In the genomic region with DNA sequence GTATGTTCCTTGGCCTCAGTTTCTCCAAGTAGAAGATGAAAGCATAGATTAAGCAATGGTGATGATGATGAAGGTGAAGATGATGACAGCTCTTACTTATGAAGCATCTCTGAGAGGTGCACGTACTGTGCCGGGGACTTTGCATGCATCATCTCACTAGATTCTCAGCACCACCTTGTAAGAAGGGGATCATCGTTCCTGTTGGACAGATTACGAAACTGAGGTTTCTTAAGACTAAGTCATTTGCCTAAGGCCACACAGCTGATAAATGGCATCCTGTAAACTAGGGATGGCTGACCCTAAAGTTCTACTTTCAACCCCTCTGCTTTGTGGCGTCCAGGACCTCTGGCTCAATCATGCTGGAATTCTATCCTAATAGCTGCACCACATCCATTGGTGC, we compare ENCODE assay signal across 18 cellular contexts. TPM values are rescaled to one million over a fixed set of nuclear protein-coding genes. Genes with fewer than 3 reads are reported as not detected.
DNase-seq lines count a peak whose midpoint lies in the region; ATAC-seq and TF ChIP-seq lines count a peak whose summit lies in the region.
"Had no signal": no experiment of that assay in that cellular context is flagged by ENCODE, and none has a peak within 500 bp of the region (broad histone marks: within the 10 kb centered on the region; RNA-seq: fewer than 3 reads in every experiment).

No MANE protein-coding gene starts in this region.

- H3K27ac ChIP-seq in substantia nigra (ENCODE audit: low read depth, low read length, poor library complexity, severe bottlenecking) = no peak overlapping the region
- H3K27ac ChIP-seq: A549, C4-2B, PC-9, SJSA1 had no signal

- H3K27me3 Mint-ChIP-seq in activated CD4-positive, alpha-beta T cell treated with anti-CD3 and anti-CD28 coated beads for 36 hours = peaks cover 17% of the 10 kb centered on the region

- intact Hi-C loops in activated CD4-positive, alpha-beta T cell treated with anti-CD3 and anti-CD28 coated beads for 36 hours (cut with DNase I, micrococcal nuclease) = no loop called here

- CTCF ChIA-PET in activated CD4-positive, alpha-beta T cell treated with anti-CD3 and anti-CD28 coated beads for 36 hours (lab: Charles Lee) = interaction anchor here (0.7 to 8.6 kb wide), 6 partner anchors 11 to 437 kb away, joined by 3 to 105 read pairs (median 4); no protein-coding TSS in a partner anchor

- no peaks in the 10 kb centered on the region for H3K9me3 Mint-ChIP-seq in activated CD4-positive, alpha-beta T cell treated with anti-CD3 and anti-CD28 coated beads for 36 hours (ENCODE audit: low read depth)

- H3K36me3 Mint-ChIP-seq in activated CD4-positive, alpha-beta T cell treated with anti-CD3 and anti-CD28 coated beads for 36 hours (ENCODE audit: low read depth) = no peaks in the 10 kb centered on the region

- no peak for TF ChIP-seq CTCF in GM10266 (IDR thresholded peaks at IDR 0.05; ENCODE audit: control insufficient read depth, insufficient read depth, low read depth, missing control alignments)

- ATAC-seq in GM19351 (IDR thresholded peaks at IDR 0.05; ENCODE audit: unreplicated experiment) (peak; percentile 22), HG03432 (IDR thresholded peaks at IDR 0.05; ENCODE audit: unreplicated experiment) (peak; percentile 10)
- no peak for ATAC-seq in activated CD4-positive, alpha-beta T cell treated with anti-CD3 and anti-CD28 coated beads for 36 hours
- ATAC-seq: A549 had no signal

- POLR2A ChIA-PET in activated CD4-positive, alpha-beta T cell treated with anti-CD3 and anti-CD28 coated beads for 36 hours (lab: Charles Lee) = no interaction called here

- peaks cover 8% of the 10 kb centered on the region for H3K4me1 Mint-ChIP-seq in activated CD4-positive, alpha-beta T cell treated with anti-CD3 and anti-CD28 coated beads for 36 hours

- no peak overlapping the region for H3K4me3 Mint-ChIP-seq in activated CD4-positive, alpha-beta T cell treated with anti-CD3 and anti-CD28 coated beads for 36 hours

- peak; percentile 38 for DNase-seq in GM10266 (ENCODE audit: extremely low spot score)
- peak; percentile 49 for DNase-seq in amniotic epithelial cell (ENCODE audit: low read depth)
- DNase-seq in Ammon's horn (ENCODE audit: low spot score) = no peak
- DNase-seq in substantia nigra (lab: John Stamatoyannopoulos, UW) = no peak
- no peak for DNase-seq in T-helper 2 cell
- no peak for DNase-seq in activated CD4-positive, alpha-beta T cell treated with anti-CD3 and anti-CD28 coated beads for 36 hours
- DNase-seq: DND-41, GDM1, NCI-H1092 treated with DMSO at 0.1 percent for 48 hours, NCI-H1694, NCI-H226 had no signal

- no peak overlapping the region for H3K27ac Mint-ChIP-seq in activated CD4-positive, alpha-beta T cell treated with anti-CD3 and anti-CD28 coated beads for 36 hours

RNA-seq across cellular contexts. Expression of gene MS4A15, which starts 8.7 kb away (rescaled TPM):
- not detected for total RNA-seq in activated CD4-positive, alpha-beta T cell treated with anti-CD3 and anti-CD28 coated beads for 36 hours
- total RNA-seq: MCF 10A, PC-9, SJSA1 had no signal

RNA-seq across cellular contexts. Expression of gene MS4A10, which starts 19.8 kb away (rescaled TPM):
- not detected for total RNA-seq in activated CD4-positive, alpha-beta T cell treated with anti-CD3 and anti-CD28 coated beads for 36 hours
- total RNA-seq: MCF 10A, PC-9, SJSA1 had no signal

RNA-seq across cellular contexts. Expression of gene MS4A18, which starts 40.8 kb away (rescaled TPM):
- total RNA-seq in activated CD4-positive, alpha-beta T cell treated with anti-CD3 and anti-CD28 coated beads for 36 hours = not detected
- total RNA-seq: MCF 10A, PC-9, SJSA1 had no signal

Comparison
In these comparisons a context has a peak if more than half of its experiments do, and no peak if none do; other contexts are left out.
1. DNase-seq: peak in GM10266 (single experiment) and amniotic epithelial cell (single experiment); none in Ammon's horn (single experiment), substantia nigra (0 of 49), T-helper 2 cell (0 of 5) and activated CD4-positive, alpha-beta T cell treated with anti-CD3 and anti-CD28 coated beads for 36 hours (single experiment).